In the genomic region with DNA sequence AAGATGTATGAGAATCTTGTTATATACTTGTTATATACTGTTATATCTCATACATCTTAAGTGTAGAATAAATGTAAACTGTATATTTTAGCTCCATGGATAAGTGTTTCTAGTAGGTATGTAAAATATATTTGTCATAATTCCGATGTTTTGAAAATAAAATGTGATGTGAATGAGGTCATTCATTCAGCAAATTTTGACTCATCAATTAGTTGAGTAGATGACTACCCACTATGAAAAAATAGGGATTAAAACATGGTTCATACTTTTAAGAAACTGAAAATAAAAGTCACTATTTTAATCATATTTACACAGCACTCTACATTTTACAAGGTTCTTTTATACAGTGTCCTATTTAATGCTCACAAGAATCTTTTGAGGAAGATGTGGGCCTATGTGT, we compare ENCODE assay signal across 14 cellular contexts. TPM values are rescaled to one million over a fixed set of nuclear protein-coding genes. Genes with fewer than 3 reads are reported as not detected.
"Had no signal": no experiment of that assay in that cellular context is flagged by ENCODE, and none has a peak within 500 bp of the region (broad histone marks: within the 10 kb centered on the region; RNA-seq: fewer than 3 reads in every experiment).

No MANE protein-coding gene starts in this region.

- H3K4me2 ChIP-seq: smooth muscle cell had no signal

- H3K9me3 Mint-ChIP-seq: neural crest cell, type B pancreatic cell had no signal

- H3K36me3 Mint-ChIP-seq: activated CD4-positive, alpha-beta memory T cell treated with anti-CD3 and anti-CD28 coated beads for 36 hours; activated naive CD8-positive, alpha-beta T cell treated with anti-CD3 and anti-CD28 coated beads for 36 hours; stimulated activated memory B cell treated with anti-CD40 and anti-IgM and Interleukin-4, amounts not matched to agents 10 μg/mL and 1 μg/mL and 100 μg/mL, for 72 hours; type B pancreatic cell had no signal

- H3K27me3 ChIP-seq: cardiac muscle cell, colonic mucosa, ovary had no signal

- H3K4me3 ChIP-seq: cardiac muscle cell, colonic mucosa, ovary, smooth muscle cell had no signal

- H3K27me3 Mint-ChIP-seq: activated CD4-positive, alpha-beta memory T cell treated with anti-CD3 and anti-CD28 coated beads for 36 hours; activated naive CD8-positive, alpha-beta T cell treated with anti-CD3 and anti-CD28 coated beads for 36 hours; stimulated activated memory B cell treated with anti-CD40 and anti-IgM and Interleukin-4, amounts not matched to agents 10 μg/mL and 1 μg/mL and 100 μg/mL, for 72 hours; type B pancreatic cell had no signal

- H3K36me3 ChIP-seq: cardiac muscle cell, colonic mucosa, ovary had no signal

- H3K4me3 Mint-ChIP-seq: activated CD4-positive, alpha-beta memory T cell treated with anti-CD3 and anti-CD28 coated beads for 36 hours; activated naive CD8-positive, alpha-beta T cell treated with anti-CD3 and anti-CD28 coated beads for 36 hours; neural crest cell; stimulated activated memory B cell treated with anti-CD40 and anti-IgM and Interleukin-4, amounts not matched to agents 10 μg/mL and 1 μg/mL and 100 μg/mL, for 72 hours; type B pancreatic cell had no signal

- H3K27ac Mint-ChIP-seq: activated CD4-positive, alpha-beta memory T cell treated with anti-CD3 and anti-CD28 coated beads for 36 hours; activated naive CD8-positive, alpha-beta T cell treated with anti-CD3 and anti-CD28 coated beads for 36 hours; stimulated activated memory B cell treated with anti-CD40 and anti-IgM and Interleukin-4, amounts not matched to agents 10 μg/mL and 1 μg/mL and 100 μg/mL, for 72 hours; type B pancreatic cell had no signal

- H3K4me1 ChIP-seq: colonic mucosa had no signal

- H3K27ac ChIP-seq: cardiac muscle cell, colonic mucosa, epithelial cell of prostate had no signal

- DNase-seq: activated CD4-positive, alpha-beta memory T cell treated with anti-CD3 and anti-CD28 coated beads for 36 hours; activated gamma-delta T cell treated with Interleukin-2 at 50 U/mL for 16 hours; activated naive CD8-positive, alpha-beta T cell treated with anti-CD3 and anti-CD28 coated beads for 36 hours; activated T-cell treated with anti-CD3 and anti-CD28 coated beads, Interleukin-2, amount 50 U/mL, for 48 hours; aorta; colonic mucosa; effector CD8-positive, alpha-beta T cell had no signal

- H3K9me3 ChIP-seq: colonic mucosa, ovary had no signal

- ATAC-seq: stimulated activated memory B cell treated with anti-CD40 and anti-IgM and Interleukin-4, amounts not matched to agents 10 μg/mL and 1 μg/mL and 100 μg/mL, for 72 hours had no signal

- H3K4me1 Mint-ChIP-seq: activated naive CD8-positive, alpha-beta T cell treated with anti-CD3 and anti-CD28 coated beads for 36 hours; stimulated activated memory B cell treated with anti-CD40 and anti-IgM and Interleukin-4, amounts not matched to agents 10 μg/mL and 1 μg/mL and 100 μg/mL, for 72 hours had no signal

RNA-seq across cellular contexts. Expression of a gene that starts 28.4 kb away (rescaled TPM):
- total RNA-seq: activated CD4-positive, alpha-beta memory T cell treated with anti-CD3 and anti-CD28 coated beads for 36 hours; activated naive CD8-positive, alpha-beta T cell treated with anti-CD3 and anti-CD28 coated beads for 36 hours; smooth muscle cell had no signal
- polyA plus RNA-seq: smooth muscle cell had no signal
